ENCODE assay signal across 8 cellular contexts in the genomic region with DNA sequence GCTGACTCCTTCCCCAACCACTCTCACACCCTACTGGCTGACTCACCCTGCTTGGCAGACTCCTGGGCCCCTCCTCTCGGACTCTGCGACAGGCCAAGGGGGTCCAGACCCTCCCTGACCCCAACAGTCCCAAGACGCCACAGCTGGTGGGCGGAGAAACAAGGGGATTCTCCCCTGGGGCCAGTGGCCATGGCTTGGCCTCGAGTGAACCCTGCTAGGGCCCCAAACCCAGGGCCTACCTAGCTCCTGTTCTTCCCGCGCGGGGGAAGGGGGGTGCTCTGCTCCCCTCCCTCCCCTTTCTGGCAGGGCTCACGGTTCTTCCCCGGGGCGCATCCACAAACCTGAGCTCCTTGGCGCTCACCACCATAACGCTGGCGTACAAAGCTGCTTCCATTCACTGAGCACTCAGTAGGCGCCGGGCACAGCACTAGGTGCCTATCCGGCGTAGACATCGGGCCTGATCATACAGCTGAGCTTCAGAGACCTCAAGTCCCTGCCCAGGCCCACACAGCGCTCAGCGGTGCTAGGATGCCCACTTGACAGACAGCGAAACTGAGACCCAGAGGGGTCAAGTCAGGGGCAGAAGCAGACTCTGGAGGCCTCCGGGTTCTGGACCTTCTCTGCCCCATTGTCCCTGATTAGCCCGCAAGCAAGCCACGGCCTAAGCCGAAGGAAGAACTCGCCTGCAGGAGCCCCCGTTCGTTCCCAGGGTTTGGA. TPM values are rescaled to one million over a fixed set of nuclear protein-coding genes. Genes with fewer than 3 reads are reported as not detected.
DNase-seq lines count a peak whose midpoint lies in the region; ATAC-seq and TF ChIP-seq lines count a peak whose summit lies in the region.

No MANE protein-coding gene starts in this region.

- H3K36me3 Mint-ChIP-seq in activated T-helper 1 cell treated with anti-CD3 and anti-CD28 coated beads, Interleukin-12 subunit alpha, Interleukin-12 subunit beta, Interleukin-2, Interleukin-4 antibody, amounts not matched to agents 30 ng/mL and 10 ng/mL and 1 ng/mL, durations not matched to agents 14 hours and 24 hours and 36 hours (ENCODE audit: low read depth): peaks cover 15% of the 10 kb centered on the region

- H3K9me3 Mint-ChIP-seq in activated T-helper 1 cell treated with anti-CD3 and anti-CD28 coated beads, Interleukin-12 subunit alpha, Interleukin-12 subunit beta, Interleukin-2, Interleukin-4 antibody, amounts not matched to agents 30 ng/mL and 10 ng/mL and 1 ng/mL, durations not matched to agents 14 hours and 24 hours and 36 hours: no peaks in the 10 kb centered on the region

- no peaks in the 10 kb centered on the region for H3K27me3 Mint-ChIP-seq in activated T-helper 1 cell treated with anti-CD3 and anti-CD28 coated beads, Interleukin-12 subunit alpha, Interleukin-12 subunit beta, Interleukin-2, Interleukin-4 antibody, amounts not matched to agents 30 ng/mL and 10 ng/mL and 1 ng/mL, durations not matched to agents 14 hours and 24 hours and 36 hours (ENCODE audit: insufficient read depth)

- 0 out of 2 replicates have a peak, but pooled peaks cover 3% of the 10 kb centered on the region for H4K20me1 ChIP-seq in SK-N-SH (ENCODE audit: insufficient read depth)

- no peak for TF ChIP-seq EP300 in SK-N-SH (IDR thresholded peaks at IDR 0.05; ENCODE audit: borderline replicate concordance in 1 of 2, low read depth in 1 of 2, low read length in 1 of 2)

- no peak for ATAC-seq in SK-N-SH treated with all-trans-retinoic acid at 6 μM for 48 hours

- H3K27ac ChIP-seq in SK-N-SH (ENCODE audit: low read depth in 2 of 2, low read length in 1 of 2) (0 out of 4 replicates have a peak overlapping the region, but pooled peaks of 1 of the 2 experiments have one; percentile 38), left ventricle myocardium inferior (replicated peaks) (peak overlapping the region; percentile 95)

- DNase-seq in SK-N-SH: no peak
- DNase-seq in activated T-helper 1 cell treated with anti-CD3 and anti-CD28 coated beads, Interleukin-12 subunit alpha, Interleukin-12 subunit beta, Interleukin-2, Interleukin-4 antibody, amounts not matched to agents 30 ng/mL and 10 ng/mL and 1 ng/mL, durations not matched to agents 14 hours and 24 hours and 36 hours (ENCODE audit: low spot score): peak; percentile 30
- DNase-seq in left ventricle myocardium inferior: peak; percentile 47
- no peak for DNase-seq in NCI-H1694 treated with DMSO at 0.1 percent for 48 hours (lab: John Stamatoyannopoulos, UW)
- no peak for DNase-seq in NCI-H748 treated with DMSO at 0.1 percent for 48 hours (lab: John Stamatoyannopoulos, UW)
- no peak for DNase-seq in mesenteric fat pad (ENCODE audit: low spot score)

- peak overlapping the region; percentile 66 to 96 for H3K4me3 ChIP-seq in SK-N-SH (ENCODE audit: low read depth in 2 of 2, low read length in 1 of 2)
- peak overlapping the region; percentile 80 for H3K4me3 ChIP-seq in left ventricle myocardium inferior
- peak overlapping the region; percentile 84 for H3K4me3 ChIP-seq in skeletal muscle satellite cell (ENCODE audit: low read length)

- H3K27me3 ChIP-seq in SK-N-SH (ENCODE audit: insufficient read depth): no peaks in the 10 kb centered on the region; the same call in 1 of the 2 replicates
- H3K27me3 ChIP-seq in left ventricle myocardium inferior (ENCODE audit: low read depth): no peaks in the 10 kb centered on the region
- peaks cover 22% of the 10 kb centered on the region for H3K27me3 ChIP-seq in skeletal muscle satellite cell (ENCODE audit: control insufficient read depth, insufficient read depth, low read length)

- TF ChIP-seq RAD21 in SK-N-SH (IDR thresholded peaks at IDR 0.05; ENCODE audit: low read length): no peak

- H3K4me2 ChIP-seq in SK-N-SH (peak overlapping the region; percentile 79), skeletal muscle satellite cell (ENCODE audit: low read length) (peak overlapping the region; percentile 99)

- POLR2A ChIA-PET in SK-N-SH (lab: Yijun Ruan, JAX): interaction anchor here (1.1 kb wide), 1 partner anchor 9 kb away, joined by 4 read pairs; no protein-coding TSS in a partner anchor

- H3K4me3 Mint-ChIP-seq in activated T-helper 1 cell treated with anti-CD3 and anti-CD28 coated beads, Interleukin-12 subunit alpha, Interleukin-12 subunit beta, Interleukin-2, Interleukin-4 antibody, amounts not matched to agents 30 ng/mL and 10 ng/mL and 1 ng/mL, durations not matched to agents 14 hours and 24 hours and 36 hours: peak overlapping the region; percentile 88

- no peaks in the 10 kb centered on the region for H3F3A ChIP-seq in SK-N-SH (replicated peaks; ENCODE audit: insufficient read depth)

- peak overlapping the region; percentile 85 for H3K27ac Mint-ChIP-seq in activated T-helper 1 cell treated with anti-CD3 and anti-CD28 coated beads, Interleukin-12 subunit alpha, Interleukin-12 subunit beta, Interleukin-2, Interleukin-4 antibody, amounts not matched to agents 30 ng/mL and 10 ng/mL and 1 ng/mL, durations not matched to agents 14 hours and 24 hours and 36 hours

- H3K9me2 ChIP-seq in SK-N-SH: no peaks in the 10 kb centered on the region

- H2AFZ ChIP-seq in SK-N-SH (ENCODE audit: low read depth): peak overlapping the region; percentile 83; the same call in 1 of the 2 replicates

- TF ChIP-seq CTCF in SK-N-SH (IDR thresholded peaks at IDR 0.05) (no peak), left ventricle myocardium inferior (IDR thresholded peaks at IDR 0.05; ENCODE audit: borderline replicate concordance) (no peak)

- H3K9ac ChIP-seq in SK-N-SH (peak overlapping the region; percentile 78; the same call in 1 of the 2 replicates), skeletal muscle satellite cell (ENCODE audit: low read depth, low read length) (peak overlapping the region; percentile 80)

- H3K9me3 ChIP-seq in SK-N-SH (no peaks in the 10 kb centered on the region), left ventricle myocardium inferior (replicated peaks) (no peaks in the 10 kb centered on the region), skeletal muscle satellite cell (replicated peaks; ENCODE audit: low read length) (no peaks in the 10 kb centered on the region)

- H3K4me1 ChIP-seq in SK-N-SH (ENCODE audit: control insufficient read depth in 1 of 2, insufficient read depth in 2 of 2, low read depth in 1 of 2, low read length in 1 of 2): peaks cover 7 to 16% of the 10 kb centered on the region in 2 experiments; a peak in 2 of 4 replicates
- H3K4me1 ChIP-seq in left ventricle myocardium inferior: peaks cover 66% of the 10 kb centered on the region
- H3K4me1 ChIP-seq in skeletal muscle satellite cell (ENCODE audit: control insufficient read depth, insufficient read depth, low read length): peaks cover 18% of the 10 kb centered on the region

- intact Hi-C loops in activated T-helper 1 cell treated with anti-CD3 and anti-CD28 coated beads, Interleukin-12 subunit alpha, Interleukin-12 subunit beta, Interleukin-2, Interleukin-4 antibody, amounts not matched to agents 30 ng/mL and 10 ng/mL and 1 ng/mL, durations not matched to agents 14 hours and 24 hours and 36 hours (cut with micrococcal nuclease): loop anchor here (1.0 to 5.0 kb wide), 3 partner anchors 8 to 316 kb away; partner anchors contain the start of genes SERINC3 and STK4
- intact Hi-C loops in left ventricle myocardium inferior (cut with micrococcal nuclease): no loop called here

- CTCF ChIA-PET in SK-N-SH (lab: Yijun Ruan, JAX): interaction anchor here (1.1 to 2.7 kb wide), 4 partner anchors 9 to 34 kb away, joined by 3 to 11 read pairs (median 8); no protein-coding TSS in a partner anchor

- H3K4me1 Mint-ChIP-seq in activated T-helper 1 cell treated with anti-CD3 and anti-CD28 coated beads, Interleukin-12 subunit alpha, Interleukin-12 subunit beta, Interleukin-2, Interleukin-4 antibody, amounts not matched to agents 30 ng/mL and 10 ng/mL and 1 ng/mL, durations not matched to agents 14 hours and 24 hours and 36 hours (ENCODE audit: low read depth): peaks cover 67% of the 10 kb centered on the region

- WGBS in SK-N-SH (ENCODE audit: low lambda C conversion rate): 69% methylated on average over 16 of the region's 29 CpGs

- H3K79me2 ChIP-seq in SK-N-SH (ENCODE audit: insufficient read depth): 0 out of 2 replicates have a peak, but pooled peaks cover 8% of the 10 kb centered on the region

- no peaks in the 10 kb centered on the region for H3K36me3 ChIP-seq in SK-N-SH (replicated peaks in 1 of 2; ENCODE audit: control insufficient read depth in 1 of 2, insufficient read depth in 2 of 2, low read length in 1 of 2)
- no peaks in the 10 kb centered on the region for H3K36me3 ChIP-seq in left ventricle myocardium inferior
- no peaks in the 10 kb centered on the region for H3K36me3 ChIP-seq in skeletal muscle satellite cell (ENCODE audit: insufficient read depth, low read length)

TF ChIP-seq in SK-N-SH, 30 proteins besides CTCF, POLR2A, EP300 and RAD21:
- TF ChIP-seq YY1 (IDR thresholded peaks at IDR 0.05; ENCODE audit: low read depth) (no peak), RCOR1 (IDR thresholded peaks at IDR 0.05; ENCODE audit: low read length) (0 out of 2 replicates have a peak, but pooled peaks have one; percentile 43)

TF ChIP-seq in SK-N-SH treated with all-trans-retinoic acid at 6 μM for 48 hours, 23 proteins besides CTCF, POLR2A, EP300 and RAD21 (continues in another document):
- TF ChIP-seq ZNF565 (CRISPR knock-in tag; conservative IDR thresholded peaks at IDR 0.05; ENCODE audit: low read depth) (no peak), BACH2 (CRISPR knock-in tag; IDR thresholded peaks at IDR 0.05; ENCODE audit: borderline replicate concordance) (no peak), CREB5 (CRISPR knock-in tag; IDR thresholded peaks at IDR 0.05; ENCODE audit: low read depth) (no peak), ZFP3 (CRISPR knock-in tag; IDR thresholded peaks at IDR 0.05) (no peak), OSR1 (CRISPR knock-in tag; IDR thresholded peaks at IDR 0.05) (no peak), ISL1 (CRISPR knock-in tag; IDR thresholded peaks at IDR 0.05) (no peak)

RNA-seq across cellular contexts. Expression of gene ADA, which starts 0.6 kb away (rescaled TPM):
- 25.7 and 28.3 TPM in 2 replicates for polyA plus RNA-seq in SK-N-SH (2012; rRNA removed)
- 14.9 and 20.7 TPM in 2 replicates for polyA plus RNA-seq in SK-N-SH (2012; cell fraction: cytosol; rRNA removed)
- polyA plus RNA-seq in SK-N-SH (2012; cell fraction: nucleus; rRNA removed): 50.4 and 63.8 TPM in 2 replicates
- total RNA-seq in activated T-helper 1 cell treated with anti-CD3 and anti-CD28 coated beads, Interleukin-12 subunit alpha, Interleukin-12 subunit beta, Interleukin-2, Interleukin-4 antibody, amounts not matched to agents 30 ng/mL and 10 ng/mL and 1 ng/mL, durations not matched to agents 14 hours and 24 hours and 36 hours: 45.1 and 45.5 TPM in 2 replicates
- total RNA-seq in left ventricle myocardium inferior (6.7 TPM), mesenteric fat pad (12.2 TPM)
- total RNA-seq in skeletal muscle satellite cell (2012; rRNA removed): 16.5 and 21.6 TPM in 2 replicates

Comparison
In these comparisons a context has a peak if more than half of its experiments do, and no peak if none do; other contexts are left out.
1. DNase-seq: peak in activated T-helper 1 cell treated with anti-CD3 and anti-CD28 coated beads, Interleukin-12 subunit alpha, Interleukin-12 subunit beta, Interleukin-2, Interleukin-4 antibody, amounts not matched to agents 30 ng/mL and 10 ng/mL and 1 ng/mL, durations not matched to agents 14 hours and 24 hours and 36 hours (single experiment) and left ventricle myocardium inferior (single experiment); none in SK-N-SH (single experiment), NCI-H1694 treated with DMSO at 0.1 percent for 48 hours (single experiment), NCI-H748 treated with DMSO at 0.1 percent for 48 hours (single experiment) and mesenteric fat pad (single experiment).
2. Peak in every context shown above with its lines, with median percentiles within 50 percentile points of each other: H3K4me3 ChIP-seq.